Comparison of ENCODE assay signal across 1 cellular context in the genomic region with DNA sequence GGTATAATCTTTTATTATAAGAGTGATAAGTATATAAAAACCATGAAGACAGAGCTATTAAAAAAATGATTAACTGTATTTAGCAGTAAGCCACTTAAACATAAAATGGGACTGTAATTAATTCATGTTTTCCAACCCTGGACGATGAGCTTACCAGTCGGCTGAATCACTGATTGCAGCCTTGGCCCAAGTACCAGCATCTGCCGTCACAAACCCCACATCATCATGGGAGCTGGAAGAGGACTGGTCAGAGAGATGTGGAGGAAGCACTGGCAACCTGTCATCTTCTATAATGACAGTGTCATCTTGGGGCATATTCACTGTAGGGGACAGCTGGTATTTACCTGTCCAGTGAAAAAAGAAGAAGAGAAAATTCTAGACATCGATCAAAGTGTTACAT.
TF ChIP-seq lines count a peak whose summit lies in the region.

No MANE protein-coding gene starts in this region.

TF ChIP-seq in HEK293, 187 proteins besides CTCF, POLR2A, EP300 and RAD21:
- TF ChIP-seq, protein P1, sequence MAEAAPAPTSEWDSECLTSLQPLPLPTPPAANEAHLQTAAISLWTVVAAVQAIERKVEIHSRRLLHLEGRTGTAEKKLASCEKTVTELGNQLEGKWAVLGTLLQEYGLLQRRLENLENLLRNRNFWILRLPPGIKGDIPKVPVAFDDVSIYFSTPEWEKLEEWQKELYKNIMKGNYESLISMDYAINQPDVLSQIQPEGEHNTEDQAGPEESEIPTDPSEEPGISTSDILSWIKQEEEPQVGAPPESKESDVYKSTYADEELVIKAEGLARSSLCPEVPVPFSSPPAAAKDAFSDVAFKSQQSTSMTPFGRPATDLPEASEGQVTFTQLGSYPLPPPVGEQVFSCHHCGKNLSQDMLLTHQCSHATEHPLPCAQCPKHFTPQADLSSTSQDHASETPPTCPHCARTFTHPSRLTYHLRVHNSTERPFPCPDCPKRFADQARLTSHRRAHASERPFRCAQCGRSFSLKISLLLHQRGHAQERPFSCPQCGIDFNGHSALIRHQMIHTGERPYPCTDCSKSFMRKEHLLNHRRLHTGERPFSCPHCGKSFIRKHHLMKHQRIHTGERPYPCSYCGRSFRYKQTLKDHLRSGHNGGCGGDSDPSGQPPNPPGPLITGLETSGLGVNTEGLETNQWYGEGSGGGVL (tag by site-specific recombination; IDR thresholded peaks at IDR 0.05) = no peak
- TF ChIP-seq ZNF549 (tag by site-specific recombination; IDR thresholded peaks at IDR 0.05) (no peak), ZNF146 (tag by site-specific recombination; IDR thresholded peaks at IDR 0.05) (no peak), ZNF114 (tag by site-specific recombination; IDR thresholded peaks at IDR 0.05) (no peak), KLF9 (tag by site-specific recombination; IDR thresholded peaks at IDR 0.05; ENCODE audit: low read depth) (no peak), ZNF843 (tag by site-specific recombination; IDR thresholded peaks at IDR 0.05) (no peak), FEZF1 (tag by site-specific recombination; IDR thresholded peaks at IDR 0.05) (no peak), PRDM6 (tag by site-specific recombination; IDR thresholded peaks at IDR 0.05) (peak; percentile 24; the same call in 1 of the 2 replicates), KLF8 (tag by site-specific recombination; IDR thresholded peaks at IDR 0.05) (no peak)
